22 cellular contexts compared by ENCODE assay signal in the genomic region with DNA sequence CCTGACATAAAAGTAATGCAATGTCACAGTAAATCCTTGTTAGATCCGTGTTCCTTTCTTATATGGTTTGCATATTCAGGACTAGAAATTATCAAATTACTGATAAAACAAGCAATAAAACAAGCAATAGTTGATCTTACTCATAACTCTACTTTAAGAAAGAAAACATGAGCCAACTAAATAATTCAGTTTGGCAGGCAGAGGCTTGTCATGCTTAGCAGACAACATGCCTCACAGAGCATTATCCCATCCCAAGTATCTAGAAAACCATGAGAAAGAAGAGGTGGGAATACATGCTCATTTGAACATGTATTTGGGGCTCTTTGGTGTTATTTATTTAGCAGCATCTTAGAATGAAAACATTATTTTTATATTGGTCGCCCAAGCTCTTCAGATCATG.
"Had no signal": no experiment of that assay in that cellular context is flagged by ENCODE, and none has a peak within 500 bp of the region (broad histone marks: within the 10 kb centered on the region; RNA-seq: fewer than 3 reads in every experiment).

No MANE protein-coding gene starts in this region.

- H3K27me3 Mint-ChIP-seq: activated CD4-positive, alpha-beta T cell treated with anti-CD3 and anti-CD28 coated beads for 36 hours; activated naive CD8-positive, alpha-beta T cell treated with anti-CD3 and anti-CD28 coated beads, Interleukin-2, amount 10 ng/mL, durations not matched to agents 7 days and 5 days; T-cell had no signal

- H3K27ac Mint-ChIP-seq: activated CD4-positive, alpha-beta T cell treated with anti-CD3 and anti-CD28 coated beads for 36 hours; activated CD8-positive, alpha-beta T cell treated with anti-CD3 and anti-CD28 coated beads, Interleukin-2, amount 10 ng/mL, durations not matched to agents 7 days and 5 days; activated naive CD8-positive, alpha-beta T cell treated with anti-CD3 and anti-CD28 coated beads, Interleukin-2, amount 10 ng/mL, durations not matched to agents 7 days and 5 days; T-cell had no signal

- H3K9ac ChIP-seq: KMS-11 had no signal

- ATAC-seq: activated CD4-positive, alpha-beta T cell treated with anti-CD3 and anti-CD28 coated beads for 36 hours; activated CD8-positive, alpha-beta T cell treated with anti-CD3 and anti-CD28 coated beads, Interleukin-2, amount 10 ng/mL, durations not matched to agents 7 days and 5 days; T-cell had no signal

- H3K27me3 ChIP-seq: adrenal gland, breast epithelium, MG63 had no signal

- H3K4me3 Mint-ChIP-seq: activated CD4-positive, alpha-beta T cell treated with anti-CD3 and anti-CD28 coated beads for 36 hours; activated CD8-positive, alpha-beta T cell treated with anti-CD3 and anti-CD28 coated beads, Interleukin-2, amount 10 ng/mL, durations not matched to agents 7 days and 5 days; activated naive CD8-positive, alpha-beta T cell treated with anti-CD3 and anti-CD28 coated beads, Interleukin-2, amount 10 ng/mL, durations not matched to agents 7 days and 5 days; T-cell had no signal

- H3K9me3 ChIP-seq: adrenal gland, breast epithelium, MG63 had no signal

- DNase-seq: activated CD4-positive, alpha-beta T cell treated with anti-CD3 and anti-CD28 coated beads for 36 hours; activated CD8-positive, alpha-beta memory T cell treated with anti-CD3 and anti-CD28 coated beads, Interleukin-2, amount 50 U/mL, for 48 hours; activated CD8-positive, alpha-beta T cell treated with anti-CD3 and anti-CD28 coated beads, Interleukin-2, amount 10 ng/mL, durations not matched to agents 7 days and 5 days; activated naive CD4-positive, alpha-beta T cell treated with anti-CD3 and anti-CD28 coated beads, Interleukin-2, amount 50 U/mL, for 16 hours; activated naive CD8-positive, alpha-beta T cell treated with anti-CD3 and anti-CD28 coated beads, Interleukin-2, amount 10 ng/mL, durations not matched to agents 7 days and 5 days; activated T-cell treated with anti-CD3 and anti-CD28 coated beads, Interleukin-2, amount 50 U/mL, for 1 hour; adrenal gland; anterior cingulate cortex; central memory CD4-positive, alpha-beta T cell; MG63; MV-4-11; NCI-H1092 treated with DMSO at 0.1 percent for 48 hours; NCI-H1436 treated with DMSO at 0.1 percent for 48 hours; NCI-H187; NCI-H2081; NCI-H524; SHP77 treated with DMSO at 0.1 percent for 48 hours; T-cell; WERI-Rb-1 had no signal

- H3K36me3 Mint-ChIP-seq: activated naive CD8-positive, alpha-beta T cell treated with anti-CD3 and anti-CD28 coated beads, Interleukin-2, amount 10 ng/mL, durations not matched to agents 7 days and 5 days; T-cell had no signal

- FAIRE-seq: RCC 7860 had no signal

- H3K27ac ChIP-seq: adrenal gland, breast epithelium, KMS-11, WERI-Rb-1 had no signal

- H3K36me3 ChIP-seq: adrenal gland, breast epithelium, MG63, WERI-Rb-1 had no signal

- H3K4me1 Mint-ChIP-seq: activated CD4-positive, alpha-beta T cell treated with anti-CD3 and anti-CD28 coated beads for 36 hours; activated naive CD8-positive, alpha-beta T cell treated with anti-CD3 and anti-CD28 coated beads, Interleukin-2, amount 10 ng/mL, durations not matched to agents 7 days and 5 days; T-cell had no signal

- H3K4me2 ChIP-seq: KMS-11 had no signal

- H3K4me1 ChIP-seq: breast epithelium had no signal

- H3K4me3 ChIP-seq: adrenal gland, breast epithelium, MG63 had no signal
